Comparison of ENCODE assay signal across 16 cellular contexts in the genomic region with DNA sequence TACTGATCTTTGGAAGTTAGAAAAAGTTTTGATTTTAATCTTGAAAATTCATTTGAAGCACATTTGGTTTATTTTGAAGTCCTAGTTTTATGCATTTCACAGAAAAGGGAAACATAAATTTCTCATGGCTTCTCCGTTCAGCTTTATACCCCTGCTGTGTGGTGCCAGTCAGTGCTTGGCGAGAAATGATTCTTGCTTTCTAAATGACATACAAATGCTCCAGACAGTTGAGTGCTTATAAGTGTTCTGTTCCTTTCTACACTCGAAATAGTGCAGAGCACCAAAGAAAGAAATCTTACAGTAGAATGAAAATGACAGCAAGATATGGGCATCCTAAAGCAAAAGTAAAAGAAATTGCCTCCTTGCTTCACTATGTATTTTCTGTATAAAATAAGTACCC. TPM values are rescaled to one million over a fixed set of nuclear protein-coding genes. Genes with fewer than 3 reads are reported as not detected.
DNase-seq lines count a peak whose midpoint lies in the region; ATAC-seq and TF ChIP-seq lines count a peak whose summit lies in the region.
"Had no signal": no experiment of that assay in that cellular context is flagged by ENCODE, and none has a peak within 500 bp of the region (broad histone marks: within the 10 kb centered on the region; RNA-seq: fewer than 3 reads in every experiment).

No MANE protein-coding gene starts in this region.

- no peaks in the 10 kb centered on the region for H3K36me3 ChIP-seq in SJCRH30
- no peaks in the 10 kb centered on the region for H3K36me3 ChIP-seq in Peyer's patch

- TF ChIP-seq CTCF in Peyer's patch (IDR thresholded peaks at IDR 0.05) (no peak), chondrocyte (IDR thresholded peaks at IDR 0.05) (no peak)

- H3K4me1 Mint-ChIP-seq in chondrocyte (ENCODE audit: low read depth): peaks cover 8% of the 10 kb centered on the region

- H3K27me3 Mint-ChIP-seq in chondrocyte (ENCODE audit: low read depth): peaks cover 32% of the 10 kb centered on the region

- DNase-seq in medulla oblongata (ENCODE audit: extremely low spot score): peak; percentile 11
- no peak for DNase-seq in SJCRH30
- no peak for DNase-seq in Peyer's patch
- DNase-seq in chondrocyte (ENCODE audit: low spot score): no peak
- DNase-seq: activated CD4-positive, CD25-positive, alpha-beta regulatory T cell treated with anti-CD3 and anti-CD28 coated beads, Interleukin-2, amount 50 U/mL, for 72 hours; mesendoderm; NCI-H2081 treated with DMSO at 0.1 percent for 48 hours; SW 1271; trophoblast cell had no signal

- H3K27ac ChIP-seq in SJCRH30 (no peak overlapping the region), Peyer's patch (no peak overlapping the region)

- peaks cover 5% of the 10 kb centered on the region for H3K36me3 Mint-ChIP-seq in chondrocyte (ENCODE audit: low read depth)

- H3K4me1 ChIP-seq in SJCRH30 (no peaks in the 10 kb centered on the region), Peyer's patch (no peaks in the 10 kb centered on the region)

- TF ChIP-seq POLR2A in Peyer's patch (IDR thresholded peaks at IDR 0.05): no peak

- ATAC-seq in GM18520 (IDR thresholded peaks at IDR 0.05; ENCODE audit: unreplicated experiment) (peak; percentile 82), GM21515 (IDR thresholded peaks at IDR 0.05; ENCODE audit: unreplicated experiment) (peak; percentile 58), HG03060 (IDR thresholded peaks at IDR 0.05; ENCODE audit: low read depth, unreplicated experiment) (peak; percentile 76), GM21825 (IDR thresholded peaks at IDR 0.05; ENCODE audit: unreplicated experiment) (no peak)

- H3K4me3 ChIP-seq in SJCRH30 (no peak overlapping the region), Peyer's patch (no peak overlapping the region)

- H3K9me3 Mint-ChIP-seq in chondrocyte (ENCODE audit: low read depth): peaks cover 4% of the 10 kb centered on the region

- H3K4me3 Mint-ChIP-seq in chondrocyte (ENCODE audit: unreplicated experiment): no peak overlapping the region

- H3K27me3 ChIP-seq in SJCRH30: no peaks in the 10 kb centered on the region; the same call in 1 of the 2 replicates
- H3K27me3 ChIP-seq in Peyer's patch: no peaks in the 10 kb centered on the region

- H3K9me3 ChIP-seq in SJCRH30 (replicated peaks): no peaks in the 10 kb centered on the region
- H3K9me3 ChIP-seq in Peyer's patch: no peaks in the 10 kb centered on the region

- H3K27ac Mint-ChIP-seq in chondrocyte (ENCODE audit: unreplicated experiment): no peak overlapping the region

RNA-seq across cellular contexts. Expression of a gene that starts 9.0 kb away (rescaled TPM):
- 25.8 and 29.3 TPM in 2 replicates for total RNA-seq in SJCRH30 (2014; rRNA removed; shearing (Covaris generic))
- total RNA-seq in Peyer's patch (10 to 100 TPM; 62.5 to 74.7 (median 69.3) TPM), chondrocyte (34.6 to 39.6 TPM (median 39.0 TPM) in 3 replicates)

RNA-seq across cellular contexts. Expression of a gene that starts 51.5 kb away (rescaled TPM):
- total RNA-seq in SJCRH30 (2014; rRNA removed; shearing (Covaris generic)): 0.20 TPM in 1 of 2 replicates, not detected in the other
- not detected for total RNA-seq in Peyer's patch
- total RNA-seq in chondrocyte: 1.3 TPM in 1 of 3 replicates, not detected in the others
- total RNA-seq: fibroblast of lung, LHCN-M2, osteocyte had no signal
